Comparison of ENCODE assay signal across 23 cellular contexts in the genomic region with DNA sequence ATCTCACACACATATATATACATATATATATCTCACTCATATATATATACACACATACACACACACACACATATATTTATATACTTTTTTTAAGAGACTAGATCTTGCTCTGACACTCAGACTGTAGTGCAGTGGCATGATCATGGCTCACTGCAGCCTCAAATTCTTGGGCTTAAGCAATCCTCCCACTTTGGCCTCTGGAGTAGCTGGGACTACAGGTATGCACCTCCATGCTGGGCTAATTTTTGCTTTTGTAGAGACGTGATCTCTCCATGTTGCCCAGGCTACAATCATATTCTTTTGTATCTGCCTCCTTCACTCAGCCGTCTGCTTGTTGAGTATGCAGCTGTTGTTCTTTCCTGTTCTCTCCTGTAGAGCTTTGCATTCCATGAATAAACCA.
A peak's percentile ranks its signal among the peaks of the same experiment; 100 is the strongest.
DNase-seq lines count a peak whose midpoint lies in the region; ATAC-seq, FAIRE-seq and TF ChIP-seq lines count a peak whose summit lies in the region.
"Had no signal": no experiment of that assay in that cellular context is flagged by ENCODE, and none has a peak within 500 bp of the region (broad histone marks: within the 10 kb centered on the region; RNA-seq: fewer than 3 reads in every experiment).

No MANE protein-coding gene starts in this region.

- H4K20me1 ChIP-seq in HepG2 (ENCODE audit: insufficient read depth, low read length), result no peaks in the 10 kb centered on the region
- H4K20me1 ChIP-seq in H1 (replicated peaks in 1 of 2; ENCODE audit: control insufficient read depth in 1 of 2, insufficient read depth in 2 of 2, low read length in 2 of 2), result no peaks in the 10 kb centered on the region

- no peaks in the 10 kb centered on the region for H3K23me2 ChIP-seq in H1 (ENCODE audit: low read depth, low read length)

- DNase-seq in HepG2 (ENCODE audit: low spot score), result peak; percentile 37
- DNase-seq in right lobe of liver, result no peak
- no peak for DNase-seq in H1 (ENCODE audit: low read depth in 1 of 2, low spot score in 2 of 2)
- DNase-seq in neuronal stem cell (ENCODE audit: low spot score), result no peak
- no peak for DNase-seq in iPS-NIHi11 (ENCODE audit: low spot score)
- no peak for DNase-seq in stimulated activated naive CD8-positive, alpha-beta T cell treated with anti-CD3 and anti-CD28 coated beads, Interleukin-15, amount 100 ng/mL, for 72 hours
- no peak for DNase-seq in AG08395 (ENCODE audit: low spot score)
- DNase-seq: AML-193; BE2C; C1 segment of cervical spinal cord; Calu3; CD4-positive, alpha-beta memory T cell; COR-L47; DMS53; DMS79 treated with DMSO at 0.1 percent for 48 hours; HFFc6 had no signal

- ATAC-seq in HepG2 (peak; percentile 44), right lobe of liver (no peak)
- ATAC-seq in stimulated activated naive CD8-positive, alpha-beta T cell treated with anti-CD3 and anti-CD28 coated beads, Interleukin-15, amount 100 ng/mL, for 72 hours, result no peak
- ATAC-seq: GM23338 had no signal

- H3K56ac ChIP-seq in H1 (replicated peaks; ENCODE audit: insufficient read length, low read depth, low read length), result no peak overlapping the region

- H3K27me3 ChIP-seq in HepG2 (ENCODE audit: control insufficient read depth in 1 of 2, insufficient read depth in 2 of 2, low read length in 2 of 2) (no peaks in the 10 kb centered on the region), right lobe of liver (no peaks in the 10 kb centered on the region), H1 (replicated peaks in 1 of 4; ENCODE audit: control insufficient read depth in 3 of 4, extremely low read depth in 1 of 4, insufficient read depth in 3 of 4, low read length in 3 of 4) (no peaks in the 10 kb centered on the region), neuronal stem cell (ENCODE audit: control insufficient read depth in 3 of 3, insufficient read depth in 3 of 3, low read depth in 1 of 3, low read length in 3 of 3) (no peaks in the 10 kb centered on the region)
- H3K27me3 ChIP-seq: BE2C had no signal

- H3K36me3 ChIP-seq in HepG2 (replicated peaks in 1 of 2; ENCODE audit: control insufficient read depth in 1 of 2, insufficient read depth in 2 of 2, low read length in 2 of 2) (no peaks in the 10 kb centered on the region), right lobe of liver (no peaks in the 10 kb centered on the region), H1 (ENCODE audit: control insufficient read depth in 2 of 4, insufficient read depth in 4 of 4, low read length in 3 of 4) (no peaks in the 10 kb centered on the region), neuronal stem cell (replicated peaks in 1 of 2; ENCODE audit: control insufficient read depth in 2 of 2, insufficient read depth in 2 of 2, low read length in 2 of 2) (no peaks in the 10 kb centered on the region)
- H3K36me3 ChIP-seq: BE2C, HAP-1 had no signal

- H3K23ac ChIP-seq in H1 (ENCODE audit: insufficient read length), result no peak overlapping the region
- H3K23ac ChIP-seq in neuronal stem cell (ENCODE audit: low read depth, low read length, poor library complexity), result no peak overlapping the region

- no peak overlapping the region for H4K5ac ChIP-seq in H1 (ENCODE audit: insufficient read length, low read depth, low read length)

- H3K14ac ChIP-seq in H1 (ENCODE audit: insufficient read length) (no peak overlapping the region), neuronal stem cell (ENCODE audit: low read length) (no peak overlapping the region)

- H3K4me1 ChIP-seq in HepG2 (ENCODE audit: insufficient read depth, low read length) (peaks cover 68% of the 10 kb centered on the region), right lobe of liver (peaks cover 0 to 31% (median 16%) of the 10 kb centered on the region in 4 donors), H1 (replicated peaks in 1 of 4; ENCODE audit: control insufficient read depth in 3 of 4, insufficient read depth in 4 of 4, low read length in 3 of 4) (peaks cover 0 to 5% (median 0%) of the 10 kb centered on the region in 4 experiments; a peak in 1 of 7 replicates), neuronal stem cell (ENCODE audit: control insufficient read depth in 2 of 2, insufficient read depth in 1 of 2, low read depth in 1 of 2, low read length in 2 of 2) (peaks cover 0 to 5% of the 10 kb centered on the region in 2 donors)
- H3K4me1 ChIP-seq: BE2C, HAP-1 had no signal

- H4K91ac ChIP-seq in H1 (replicated peaks; ENCODE audit: insufficient read length, low read length), result no peak overlapping the region
- H4K91ac ChIP-seq in neuronal stem cell (ENCODE audit: low read depth, low read length, poor library complexity), result no peak overlapping the region

- TF ChIP-seq CTCF in HepG2 (CRISPR knock-in tag; IDR thresholded peaks at IDR 0.05), result no peak
- TF ChIP-seq CTCF in right lobe of liver (IDR thresholded peaks at IDR 0.05), result no peak
- no peak for TF ChIP-seq CTCF in H1 (IDR thresholded peaks at IDR 0.05; ENCODE audit: control extremely low read depth in 1 of 3, insufficient read depth in 1 of 3, low read depth in 1 of 3, low read length in 3 of 3)

- no peak overlapping the region for H2BK20ac ChIP-seq in H1 (ENCODE audit: low read length)

- POLR2A ChIA-PET in HepG2 (lab: Yijun Ruan, JAX) (interaction anchor here (0.8 to 3.1 kb wide), 7 partner anchors 12 to 64 kb away, joined by 3 to 100 read pairs (median 4); a partner anchor contains a TSS), H1 (lab: Charles Lee; ENCODE audit: partially characterized antibody) (no interaction called here)

- H2AFZ ChIP-seq in HepG2 (ENCODE audit: low read length) (peak overlapping the region; percentile 36), H1 (ENCODE audit: low read length) (no peak overlapping the region), neuronal stem cell (ENCODE audit: low read length) (peak overlapping the region; percentile 36)

- H4K8ac ChIP-seq in H1 (ENCODE audit: extremely low read depth, insufficient read depth, low read length) (no peak overlapping the region), neuronal stem cell (ENCODE audit: low read depth, low read length) (no peak overlapping the region)

- CTCF ChIA-PET in HepG2 (lab: Yijun Ruan, JAX; ENCODE audit: low intra/inter-chr PET ratio, low total read pairs) (no interaction called here), H1 (lab: Charles Lee; ENCODE audit: partially characterized antibody) (no interaction called here)

- TF ChIP-seq POLR2A in HepG2 (IDR thresholded peaks at IDR 0.05; ENCODE audit: insufficient read depth in 1 of 2, low read depth in 2 of 2, low read length in 2 of 2) (no peak), right lobe of liver (IDR thresholded peaks at IDR 0.05) (no peak), H1 (IDR thresholded peaks at IDR 0.05; ENCODE audit: control extremely low read depth in 1 of 2, low read depth in 2 of 2, low read length in 2 of 2) (no peak)

- H3K4me2 ChIP-seq in HepG2 (ENCODE audit: low read depth, low read length) (peak overlapping the region; percentile 75), H1 (ENCODE audit: insufficient read depth in 1 of 2, low read depth in 2 of 2, low read length in 2 of 2) (no peak overlapping the region), neuronal stem cell (ENCODE audit: insufficient read depth, low read length, poor library complexity, severe bottlenecking) (no peak overlapping the region)
- H3K4me2 ChIP-seq: GM23338 had no signal

- no peak overlapping the region for H3K18ac ChIP-seq in H1 (ENCODE audit: extremely low read depth, low read length)
- H3K18ac ChIP-seq in neuronal stem cell (ENCODE audit: low read length), result no peak overlapping the region

- H3K9ac ChIP-seq in HepG2 (ENCODE audit: insufficient read depth, low read depth, low read length) (peak overlapping the region; percentile 40), H1 (replicated peaks in 1 of 4; ENCODE audit: extremely low read depth in 1 of 4, low read depth in 3 of 4, low read length in 3 of 4) (no peak overlapping the region; a peak in 1 of 7 replicates), neuronal stem cell (ENCODE audit: low read depth, low read length, poor library complexity) (no peak overlapping the region)

- H2BK5ac ChIP-seq in H1 (ENCODE audit: low read depth, low read length) (no peak overlapping the region), neuronal stem cell (ENCODE audit: low read length) (no peak overlapping the region)

- H3K79me1 ChIP-seq in H1 (ENCODE audit: low read depth, low read length) (no peaks in the 10 kb centered on the region), neuronal stem cell (ENCODE audit: low read depth, low read length) (no peaks in the 10 kb centered on the region)

- H3K9me3 ChIP-seq in HepG2 (ENCODE audit: low read length) (no peaks in the 10 kb centered on the region), right lobe of liver (no peaks in the 10 kb centered on the region), H1 (ENCODE audit: insufficient read depth in 2 of 2, low read depth in 1 of 2, low read length in 1 of 2) (no peaks in the 10 kb centered on the region), neuronal stem cell (replicated peaks in 1 of 2; ENCODE audit: control insufficient read depth in 2 of 2, insufficient read depth in 1 of 2, low read depth in 1 of 2, low read length in 2 of 2) (no peaks in the 10 kb centered on the region)
- H3K9me3 ChIP-seq: BE2C, HAP-1 had no signal

- FAIRE-seq in HepG2 (lab: Jason Lieb, UNC), result no peak
- no peak for FAIRE-seq in H1 (lab: Jason Lieb, UNC)
- FAIRE-seq: A204.1, G401.6, GM12892, H54 had no signal

- H3K4ac ChIP-seq in H1 (replicated peaks; ENCODE audit: insufficient read length, low read depth, low read length) (no peak overlapping the region), neuronal stem cell (ENCODE audit: low read length) (no peak overlapping the region)

- TF ChIP-seq RAD21 in HepG2 (CRISPR knock-in tag; IDR thresholded peaks at IDR 0.05) (no peak), H1 (IDR thresholded peaks at IDR 0.05 in 1 of 2, conservative IDR thresholded peaks at IDR 0.05 in 1 of 2; ENCODE audit: low read depth in 2 of 2, low read length in 2 of 2) (no peak)

- peaks cover 23% of the 10 kb centered on the region for H3K4me1 Mint-ChIP-seq in stimulated activated naive CD8-positive, alpha-beta T cell treated with anti-CD3 and anti-CD28 coated beads, Interleukin-15, amount 100 ng/mL, for 72 hours

- peaks cover 6% of the 10 kb centered on the region for H3K27me3 Mint-ChIP-seq in stimulated activated naive CD8-positive, alpha-beta T cell treated with anti-CD3 and anti-CD28 coated beads, Interleukin-15, amount 100 ng/mL, for 72 hours
- H3K27me3 Mint-ChIP-seq: CD4-positive, alpha-beta memory T cell had no signal

- in situ Hi-C loops in HepG2 (cut with HindIII; ENCODE audit: extremely low pct_ligation_motif_present, low pct_unique_long_range_greater_than_20kb), result no loop called here

- H3K27ac Mint-ChIP-seq in stimulated activated naive CD8-positive, alpha-beta T cell treated with anti-CD3 and anti-CD28 coated beads, Interleukin-15, amount 100 ng/mL, for 72 hours, result no peak overlapping the region
- H3K27ac Mint-ChIP-seq: GM23338, HFFc6 had no signal

- no TSS peak for BruUV-seq in HepG2 (replicated peaks; lab: Mats Ljungman, UMichigan)

- H3K4me3 Mint-ChIP-seq in stimulated activated naive CD8-positive, alpha-beta T cell treated with anti-CD3 and anti-CD28 coated beads, Interleukin-15, amount 100 ng/mL, for 72 hours, result no peak overlapping the region
- H3K4me3 Mint-ChIP-seq: CD4-positive, alpha-beta memory T cell; GM23338; HFFc6 had no signal

- H3K79me2 ChIP-seq in HepG2 (ENCODE audit: insufficient read depth, low read length), result no peaks in the 10 kb centered on the region
- no peaks in the 10 kb centered on the region for H3K79me2 ChIP-seq in H1 (ENCODE audit: control insufficient read depth in 1 of 2, insufficient read depth in 2 of 2, low read length in 2 of 2)

- H2BK120ac ChIP-seq in H1 (replicated peaks; ENCODE audit: low read depth, low read length) (no peak overlapping the region), neuronal stem cell (ENCODE audit: low read depth, low read length) (no peak overlapping the region)

- H3K9me3 Mint-ChIP-seq in stimulated activated naive CD8-positive, alpha-beta T cell treated with anti-CD3 and anti-CD28 coated beads, Interleukin-15, amount 100 ng/mL, for 72 hours, result peaks cover 0 to 2% of the 10 kb centered on the region in 2 donors
- H3K9me3 Mint-ChIP-seq: GM23338, HFFc6 had no signal

- intact Hi-C loops in HepG2 (cut with micrococcal nuclease; ENCODE audit: unreplicated experiment) (no loop called here), right lobe of liver (cut with DNase I) (no loop called here)

- H2BK15ac ChIP-seq in H1 (ENCODE audit: low read length) (no peak overlapping the region), neuronal stem cell (ENCODE audit: low read length) (no peak overlapping the region)

- no peak overlapping the region for H2AK5ac ChIP-seq in H1 (ENCODE audit: low read depth, low read length)
- H2AK5ac ChIP-seq in neuronal stem cell (ENCODE audit: low read depth, low read length), result no peak overlapping the region

- TF ChIP-seq EP300 in HepG2 (IDR thresholded peaks at IDR 0.05; ENCODE audit: low read depth in 2 of 2, low read length in 2 of 2), result no peak
- TF ChIP-seq EP300 in HepG2 (CRISPR knock-in tag; IDR thresholded peaks at IDR 0.05; ENCODE audit: borderline replicate concordance), result no peak
- TF ChIP-seq EP300 in H1 (IDR thresholded peaks at IDR 0.05; ENCODE audit: borderline replicate concordance in 1 of 2, low read depth in 2 of 2, low read length in 2 of 2), result no peak

- peak overlapping the region; percentile 69 for H3K27ac ChIP-seq in HepG2 (ENCODE audit: extremely low read length, insufficient read depth, low read length)
- H3K27ac ChIP-seq in right lobe of liver, result no peak overlapping the region
- no peak overlapping the region for H3K27ac ChIP-seq in H1 (ENCODE audit: low read depth, low read length)
- H3K27ac ChIP-seq in neuronal stem cell (replicated peaks; ENCODE audit: low read length), result no peak overlapping the region
- H3K27ac ChIP-seq: 22Rv1 had no signal

- H3K4me3 ChIP-seq in HepG2 (replicated peaks in 1 of 3; ENCODE audit: insufficient read depth in 1 of 3, low read depth in 2 of 3, low read length in 3 of 3) (peak overlapping the region in 2 of 3 experiments; percentile 26 to 55; a peak in 3 of 6 replicates), right lobe of liver (no peak overlapping the region), H1 (ENCODE audit: extremely low read depth in 1 of 4, insufficient read depth in 2 of 4, low read depth in 3 of 4, low read length in 4 of 4) (no peak overlapping the region), neuronal stem cell (ENCODE audit: low read length in 2 of 2) (no peak overlapping the region)
- H3K4me3 ChIP-seq: GM23338, HAP-1 had no signal

- WGBS in HepG2 (ENCODE audit: low lambda C conversion rate), result 0% methylated on average over 2 of the region's 2 CpGs
- WGBS in right lobe of liver (ENCODE audit: insufficient coverage, low coverage, low lambda C conversion rate, missing lambda C conversion rate), result 91% methylated on average over 2 of the region's 2 CpGs
- 88% methylated on average over 2 of the region's 2 CpGs; no CpG with 5 or more reads in 1 of the 2 experiments for WGBS in H1 (ENCODE audit: extremely low coverage in 1 of 2, insufficient coverage in 1 of 2, insufficient read length in 1 of 2, insufficient replicate concordance in 2 of 2, low coverage in 1 of 2, low lambda C conversion rate in 2 of 2, missing lambda C conversion rate in 1 of 2), 2 experiments
- WGBS in neuronal stem cell (ENCODE audit: extremely low coverage in 2 of 2, insufficient read length in 2 of 2, insufficient replicate concordance in 1 of 2), 2 donors, result no CpG with 5 or more reads among the region's 2 CpGs

- H2BK12ac ChIP-seq in H1 (ENCODE audit: low read depth, low read length) (peak overlapping the region; percentile 91; the same call in 1 of the 2 replicates), neuronal stem cell (ENCODE audit: low read length) (no peak overlapping the region)

Comparison
In these comparisons a context has a peak if more than half of its experiments do, and no peak if none do; other contexts are left out.
1. H3K4me3 ChIP-seq: peak in HepG2 (2 of 3); none in right lobe of liver (0 of 3), H1 (0 of 4) and neuronal stem cell (0 of 2).